Comparison of ENCODE assay signal across 19 cellular contexts in genomic region chr4:174532479-174532878, GRCh38. TPM values are rescaled to one million over a fixed set of nuclear protein-coding genes. Genes with fewer than 3 reads are reported as not detected.
A peak's percentile ranks its signal among the peaks of the same experiment; 100 is the strongest.
DNase-seq lines count a peak whose midpoint lies in the region; ATAC-seq, FAIRE-seq and TF ChIP-seq lines count a peak whose summit lies in the region.
"Had no signal": no experiment of that assay in that cellular context is flagged by ENCODE, and none has a peak within 500 bp of the region (broad histone marks: within the 10 kb centered on the region; RNA-seq: fewer than 3 reads in every experiment).

No MANE protein-coding gene starts in this region.

- DNase-seq in left lobe of liver (ENCODE audit: low spot score) = no peak
- peak; percentile 86 for DNase-seq in renal cortical epithelial cell (ENCODE audit: low read depth)
- no peak for DNase-seq in HK-2 (ENCODE audit: unreplicated experiment)
- no peak for DNase-seq in ureter (ENCODE audit: low spot score)
- DNase-seq in stimulated activated naive B cell treated with anti-CD40 and anti-IgM and Interleukin-4, amounts not matched to agents 10 μg/mL and 1 μg/mL and 100 μg/mL, for 72 hours = no peak
- DNase-seq: CD8-positive, alpha-beta T cell; COR-L47; DMS53; GF-D8; KG1 had no signal

- no peak for TF ChIP-seq CTCF in OCI-LY3 (IDR thresholded peaks at IDR 0.05; ENCODE audit: low read depth, low read length)

- H3K4me3 Mint-ChIP-seq in stimulated activated naive B cell treated with anti-CD40 and anti-IgM and Interleukin-4, amounts not matched to agents 10 μg/mL and 1 μg/mL and 100 μg/mL, for 72 hours = no peak overlapping the region
- H3K4me3 Mint-ChIP-seq: CD14-positive monocyte; CD8-positive, alpha-beta T cell; IgD-negative memory B cell had no signal

- peaks cover 5 to 7% of the 10 kb centered on the region in 2 donors for H3K27me3 Mint-ChIP-seq in stimulated activated naive B cell treated with anti-CD40 and anti-IgM and Interleukin-4, amounts not matched to agents 10 μg/mL and 1 μg/mL and 100 μg/mL, for 72 hours

- peaks cover 8 to 10% of the 10 kb centered on the region in 2 donors for H3K4me1 Mint-ChIP-seq in stimulated activated naive B cell treated with anti-CD40 and anti-IgM and Interleukin-4, amounts not matched to agents 10 μg/mL and 1 μg/mL and 100 μg/mL, for 72 hours

- no peak overlapping the region for H3K9ac ChIP-seq in OCI-LY3 (ENCODE audit: low read length)

- H3K9me3 Mint-ChIP-seq in stimulated activated naive B cell treated with anti-CD40 and anti-IgM and Interleukin-4, amounts not matched to agents 10 μg/mL and 1 μg/mL and 100 μg/mL, for 72 hours = peaks cover 0 to 3% of the 10 kb centered on the region in 2 donors
- H3K9me3 Mint-ChIP-seq: CD14-positive monocyte; CD8-positive, alpha-beta T cell had no signal

- peak; percentile 86 for ATAC-seq in left lobe of liver
- ATAC-seq in GM18909 (IDR thresholded peaks at IDR 0.05; ENCODE audit: poor library complexity, unreplicated experiment) = no peak
- ATAC-seq in stimulated activated naive B cell treated with anti-CD40 and anti-IgM and Interleukin-4, amounts not matched to agents 10 μg/mL and 1 μg/mL and 100 μg/mL, for 72 hours (replicated peaks) = no peak
- ATAC-seq: A549; CD8-positive, alpha-beta T cell; HCT116 had no signal

- no peaks in the 10 kb centered on the region for H4K20me1 ChIP-seq in OCI-LY3 (ENCODE audit: insufficient read depth, low read length)

- H3K4me3 ChIP-seq in OCI-LY3 (ENCODE audit: low read length) = no peak overlapping the region
- H3K4me3 ChIP-seq: A549 had no signal

- H3K27ac Mint-ChIP-seq in stimulated activated naive B cell treated with anti-CD40 and anti-IgM and Interleukin-4, amounts not matched to agents 10 μg/mL and 1 μg/mL and 100 μg/mL, for 72 hours = no peak overlapping the region
- H3K27ac Mint-ChIP-seq: CD14-positive monocyte; CD8-positive, alpha-beta T cell; IgD-negative memory B cell had no signal

- no peaks in the 10 kb centered on the region for H3K79me2 ChIP-seq in OCI-LY3 (ENCODE audit: low read length)

- H3K36me3 Mint-ChIP-seq in stimulated activated naive B cell treated with anti-CD40 and anti-IgM and Interleukin-4, amounts not matched to agents 10 μg/mL and 1 μg/mL and 100 μg/mL, for 72 hours = no peaks in the 10 kb centered on the region
- H3K36me3 Mint-ChIP-seq: CD14-positive monocyte; CD8-positive, alpha-beta T cell had no signal

- no peaks in the 10 kb centered on the region for H3K27me3 ChIP-seq in OCI-LY3 (ENCODE audit: low read depth, low read length)

- no peaks in the 10 kb centered on the region for H3K36me3 ChIP-seq in OCI-LY3 (replicated peaks; ENCODE audit: low read depth, low read length)

- 0 out of 2 replicates have a peak overlapping the region, but pooled peaks have one; percentile 0 for H2AFZ ChIP-seq in OCI-LY3 (ENCODE audit: low read depth, low read length)

- FAIRE-seq in islet of Langerhans (lab: Jason Lieb, UNC) = peak; percentile 91
- FAIRE-seq: A549, GM18507, H54 had no signal

- no peak overlapping the region for H3K27ac ChIP-seq in OCI-LY3 (ENCODE audit: low read length)

- no peaks in the 10 kb centered on the region for H3K4me1 ChIP-seq in OCI-LY3 (ENCODE audit: low read length)

- no peak overlapping the region for H3K4me2 ChIP-seq in OCI-LY3 (ENCODE audit: low read length)
- H3K4me2 ChIP-seq: A549 had no signal

- no peaks in the 10 kb centered on the region for H3K9me3 ChIP-seq in OCI-LY3 (ENCODE audit: insufficient read depth, low read length)
- H3K9me3 ChIP-seq: A549 had no signal

RNA-seq across cellular contexts. Expression of gene HPGD, which starts 10.2 kb away (rescaled TPM):
- 84.3 TPM for total RNA-seq in left lobe of liver
- total RNA-seq in renal cortical epithelial cell = 8.7 and 105 TPM in 2 replicates
- total RNA-seq in ureter = 527 TPM
